24 cellular contexts compared by ENCODE assay signal in genomic region chr12:21717756-21718155, GRCh38. TPM values are rescaled to one million over a fixed set of nuclear protein-coding genes. Genes with fewer than 3 reads are reported as not detected.
"Had no signal": no experiment of that assay in that cellular context is flagged by ENCODE, and none has a peak within 500 bp of the region (broad histone marks: within the 10 kb centered on the region; RNA-seq: fewer than 3 reads in every experiment).

No MANE protein-coding gene starts in this region.

- H3K4me3 ChIP-seq: cardiac muscle cell, coronary artery, gastrocnemius medialis, lung, mucosa of descending colon, prostate gland, sigmoid colon, skin epidermis, suprapubic skin, transverse colon, upper lobe of right lung, uterus had no signal

- H3K9me3 ChIP-seq: gastrocnemius medialis, mucosa of descending colon, prostate gland, sigmoid colon, suprapubic skin, transverse colon, upper lobe of right lung, uterus had no signal

- H3K27ac ChIP-seq: cardiac muscle cell, coronary artery, prostate gland, sigmoid colon, skin epidermis, suprapubic skin, transverse colon, upper lobe of right lung, uterus had no signal

- DNase-seq: effector memory CD8-positive, alpha-beta T cell; foreskin fibroblast; gastrocnemius medialis; left colon; mesenchymal stem cell; mucosa of descending colon; naive thymus-derived CD4-positive, alpha-beta T cell; nephron progenitor cell; nucleus accumbens; right cardiac atrium; sigmoid colon; stimulated activated CD4-positive, alpha-beta T cell treated with anti-CD3 and anti-CD28 coated beads, Interleukin-15, amount 100 ng/mL, for 24 hours; stimulated activated CD4-positive, alpha-beta T cell treated with anti-CD3 and anti-CD28 coated beads, Interleukin-2, amount 100 ng/mL, for 48 hours; stimulated activated naive B cell treated with anti-CD40 and anti-IgM and Interleukin-4, amounts not matched to agents 10 μg/mL and 1 μg/mL and 100 μg/mL, for 72 hours; transverse colon; upper lobe of right lung; uterus had no signal

- H3K36me3 ChIP-seq: cardiac muscle cell, gastrocnemius medialis, prostate gland, sigmoid colon, suprapubic skin, transverse colon, upper lobe of right lung, uterus had no signal

- H3K4me1 ChIP-seq: prostate gland, suprapubic skin, transverse colon, upper lobe of right lung had no signal

- H3K27me3 ChIP-seq: cardiac muscle cell, gastrocnemius medialis, sigmoid colon, suprapubic skin, transverse colon, upper lobe of right lung, uterus had no signal

- ATAC-seq: effector memory CD8-positive, alpha-beta T cell; gastrocnemius medialis; left colon; mucosa of descending colon; naive thymus-derived CD4-positive, alpha-beta T cell; right cardiac atrium; stimulated activated naive B cell treated with anti-CD40 and anti-IgM and Interleukin-4, amounts not matched to agents 10 μg/mL and 1 μg/mL and 100 μg/mL, for 72 hours; upper lobe of right lung had no signal

RNA-seq across cellular contexts. Expression of gene KCNJ8, which starts 56.8 kb away (rescaled TPM):
- total RNA-seq: dermis microvascular lymphatic vessel endothelial cell; naive thymus-derived CD4-positive, alpha-beta T cell had no signal
- polyA plus RNA-seq: naive thymus-derived CD4-positive, alpha-beta T cell had no signal
